Comparison of ENCODE assay signal across 18 cellular contexts in genomic region chr2:85531585-85531984, GRCh38.
"Had no signal": no experiment of that assay in that cellular context is flagged by ENCODE, and none has a peak within 500 bp of the region (broad histone marks: within the 10 kb centered on the region; RNA-seq: fewer than 3 reads in every experiment).

No MANE protein-coding gene starts in this region.

- H3K36me3 Mint-ChIP-seq: naive B cell had no signal

- H3K9me3 Mint-ChIP-seq: dendritic cell treated with granulocyte-macrophage colony-stimulating factor and Interleukin-4, amounts not matched to agents 40 ng/mL and 50 ng/mL, for 4 days; effector memory CD8-positive, alpha-beta T cell; naive B cell; stimulated activated naive B cell treated with anti-CD40 and anti-IgM and Interleukin-4, amounts not matched to agents 10 μg/mL and 1 μg/mL and 100 μg/mL, for 72 hours had no signal

- ATAC-seq: effector memory CD8-positive, alpha-beta T cell; sciatic nerve; stimulated activated naive B cell treated with anti-CD40 and anti-IgM and Interleukin-4, amounts not matched to agents 10 μg/mL and 1 μg/mL and 100 μg/mL, for 72 hours had no signal

- H3K27me3 ChIP-seq: hepatocyte, stomach had no signal

- H3K4me1 ChIP-seq: foreskin keratinocyte had no signal

- H3K27me3 Mint-ChIP-seq: dendritic cell treated with granulocyte-macrophage colony-stimulating factor and Interleukin-4, amounts not matched to agents 40 ng/mL and 50 ng/mL, for 4 days had no signal

- DNase-seq: effector memory CD8-positive, alpha-beta T cell; left cardiac atrium; mesendoderm; naive B cell; psoas muscle; retina; stimulated activated CD4-positive, alpha-beta T cell treated with anti-CD3 and anti-CD28 coated beads, Interleukin-2, amount 100 ng/mL, for 24 hours; stimulated activated CD4-positive, alpha-beta T cell treated with anti-CD3 and anti-CD28 coated beads, Interleukin-4, amount 100 ng/mL, for 4 hours; stimulated activated naive B cell treated with anti-CD40 and anti-IgM and Interleukin-4, amounts not matched to agents 10 μg/mL and 1 μg/mL and 100 μg/mL, for 72 hours; trophoblast cell had no signal

- H3K27ac ChIP-seq: foreskin keratinocyte, hepatocyte, psoas muscle, thoracic aorta had no signal

- H2AFZ ChIP-seq: hepatocyte had no signal

- H3K27ac Mint-ChIP-seq: dendritic cell treated with granulocyte-macrophage colony-stimulating factor and Interleukin-4, amounts not matched to agents 40 ng/mL and 50 ng/mL, for 4 days; effector memory CD8-positive, alpha-beta T cell; naive B cell; stimulated activated naive B cell treated with anti-CD40 and anti-IgM and Interleukin-4, amounts not matched to agents 10 μg/mL and 1 μg/mL and 100 μg/mL, for 72 hours had no signal

- H3K4me2 ChIP-seq: hepatocyte had no signal

- H3K36me3 ChIP-seq: stomach, thoracic aorta had no signal

- H3K9me3 ChIP-seq: psoas muscle, stomach, thoracic aorta had no signal

- H3K4me3 Mint-ChIP-seq: dendritic cell treated with granulocyte-macrophage colony-stimulating factor and Interleukin-4, amounts not matched to agents 40 ng/mL and 50 ng/mL, for 4 days; effector memory CD8-positive, alpha-beta T cell; naive B cell; nephron; stimulated activated naive B cell treated with anti-CD40 and anti-IgM and Interleukin-4, amounts not matched to agents 10 μg/mL and 1 μg/mL and 100 μg/mL, for 72 hours had no signal

- H3K4me3 ChIP-seq: hepatocyte, lung, psoas muscle, stomach, thoracic aorta had no signal
